8 cellular contexts compared by ENCODE assay signal in genomic region chr12:27524839-27525238, GRCh38. TPM values are rescaled to one million over a fixed set of nuclear protein-coding genes. Genes with fewer than 3 reads are reported as not detected.
DNase-seq lines count a peak whose midpoint lies in the region; ATAC-seq and TF ChIP-seq lines count a peak whose summit lies in the region.

No MANE protein-coding gene starts in this region.

- intact Hi-C loops in vagina (cut with DNase I), result no loop called here

- DNase-seq in Caki2 (ENCODE audit: low read depth) (peak; percentile 41), NAMALWA (ENCODE audit: low spot score) (peak; percentile 36), chondrocyte (ENCODE audit: low spot score) (no peak), mesothelial cell of epicardium (ENCODE audit: low spot score in 2 of 2, unreplicated experiment in 2 of 2) (no peak), vagina (ENCODE audit: extremely low spot score in 2 of 2) (no peak)
- DNase-seq in activated CD8-positive, alpha-beta memory T cell treated with anti-CD3 and anti-CD28 coated beads, Interleukin-2, amount 50 U/mL, for 48 hours, result no peak

- TF ChIP-seq CTCF in chondrocyte (IDR thresholded peaks at IDR 0.05), result peak; percentile 52
- no peak for TF ChIP-seq CTCF in mesothelial cell of epicardium (IDR thresholded peaks at IDR 0.05; ENCODE audit: unreplicated experiment)
- no peak for TF ChIP-seq CTCF in vagina (IDR thresholded peaks at IDR 0.05)

- H3K27me3 Mint-ChIP-seq in chondrocyte (ENCODE audit: low read depth) (no peaks in the 10 kb centered on the region), mesothelial cell of epicardium (ENCODE audit: low read depth) (no peaks in the 10 kb centered on the region)

- no peak for ATAC-seq in activated CD4-positive, CD25-positive, alpha-beta regulatory T cell treated with anti-CD3 and anti-CD28 coated beads, Interleukin-2, amount 50 U/mL, for 24 hours
- no peak for ATAC-seq in HG03378 (IDR thresholded peaks at IDR 0.05; ENCODE audit: unreplicated experiment)

- in situ Hi-C loops in Caki2 (cut with HindIII; ENCODE audit: low pct_unique_long_range_greater_than_20kb, low sequenced_read_pairs), result no loop called here

- TF ChIP-seq POLR2A in vagina (IDR thresholded peaks at IDR 0.05), result no peak

- H3K4me3 ChIP-seq in vagina, result peak overlapping the region; percentile 61 to 70

- peaks cover 25% of the 10 kb centered on the region for H3K4me1 ChIP-seq in vagina

- H3K4me1 Mint-ChIP-seq in chondrocyte (ENCODE audit: low read depth) (peaks cover 62% of the 10 kb centered on the region), mesothelial cell of epicardium (peaks cover 63% of the 10 kb centered on the region)

- no peaks in the 10 kb centered on the region for H3K36me3 ChIP-seq in vagina

- H3K9me3 Mint-ChIP-seq in chondrocyte (ENCODE audit: low read depth) (no peaks in the 10 kb centered on the region), mesothelial cell of epicardium (no peaks in the 10 kb centered on the region)

- H3K9me3 ChIP-seq in vagina, result no peaks in the 10 kb centered on the region

- H3K27ac ChIP-seq in vagina, result peak overlapping the region; percentile 87

- H3K36me3 Mint-ChIP-seq in chondrocyte (ENCODE audit: low read depth), result no peaks in the 10 kb centered on the region
- no peaks in the 10 kb centered on the region for H3K36me3 Mint-ChIP-seq in mesothelial cell of epicardium

- H3K27ac Mint-ChIP-seq in chondrocyte (ENCODE audit: unreplicated experiment) (peak overlapping the region; percentile 92), mesothelial cell of epicardium (peak overlapping the region; percentile 91)

- H3K4me3 Mint-ChIP-seq in chondrocyte (ENCODE audit: unreplicated experiment) (peak overlapping the region; percentile 88), mesothelial cell of epicardium (peak overlapping the region; percentile 78)

- H3K27me3 ChIP-seq in vagina, result no peaks in the 10 kb centered on the region

RNA-seq across cellular contexts. Expression of gene PPFIBP1, which starts 0.8 kb away (rescaled TPM):
- 50.7 and 55.8 TPM in 2 replicates for total RNA-seq in Caki2 (2014; rRNA removed; shearing (Covaris generic); ENCODE audit: low replicate concordance)
- total RNA-seq in chondrocyte, result 83.6 to 87.6 TPM (median 85.0 TPM) in 3 replicates
- 101 to 105 TPM (median 102 TPM) in 3 replicates for total RNA-seq in mesothelial cell of epicardium
- total RNA-seq in vagina, result 101 TPM

Comparison
In these comparisons a context has a peak if more than half of its experiments do, and no peak if none do; other contexts are left out.
1. DNase-seq: peak in Caki2 (single experiment) and NAMALWA (single experiment); none in chondrocyte (single experiment), mesothelial cell of epicardium (0 of 2), vagina (0 of 2) and activated CD8-positive, alpha-beta memory T cell treated with anti-CD3 and anti-CD28 coated beads, Interleukin-2, amount 50 U/mL, for 48 hours (single experiment).